In genomic region chr5:139354186-139354585, GRCh38 we compare ENCODE assay signal across 16 cellular contexts. TPM values are rescaled to one million over a fixed set of nuclear protein-coding genes. Genes with fewer than 3 reads are reported as not detected.
DNase-seq lines count a peak whose midpoint lies in the region; ATAC-seq and TF ChIP-seq lines count a peak whose summit lies in the region.
"Had no signal": no experiment of that assay in that cellular context is flagged by ENCODE, and none has a peak within 500 bp of the region (broad histone marks: within the 10 kb centered on the region; RNA-seq: fewer than 3 reads in every experiment).

No MANE protein-coding gene starts in this region.

- H4K20me1 ChIP-seq in BLaER1 treated with 17β-estradiol and CSF1 and Interleukin-3, amounts not matched to agents 10 nM and 100 nM: peaks cover 72 to 100% (median 88%) of the 10 kb centered on the region in 11 experiments
- H4K20me1 ChIP-seq in hepatocyte (ENCODE audit: insufficient read depth, poor library complexity, severe bottlenecking): peaks cover 99% of the 10 kb centered on the region

- intact Hi-C loops in activated CD8-positive, alpha-beta T cell treated with anti-CD3 and anti-CD28 coated beads for 36 hours (cut with micrococcal nuclease): no loop called here

- peaks cover 4% of the 10 kb centered on the region for H3K9me3 Mint-ChIP-seq in activated CD8-positive, alpha-beta T cell treated with anti-CD3 and anti-CD28 coated beads for 36 hours
- H3K9me3 Mint-ChIP-seq in activated CD8-positive, alpha-beta T cell treated with anti-CD3 and anti-CD28 coated beads, Interleukin-2, amount 10 ng/mL, durations not matched to agents 7 days and 5 days (ENCODE audit: insufficient read depth): no peaks in the 10 kb centered on the region
- no peaks in the 10 kb centered on the region for H3K9me3 Mint-ChIP-seq in WTC11
- H3K9me3 Mint-ChIP-seq in effector memory CD8-positive, alpha-beta T cell: no peaks in the 10 kb centered on the region

- H3K27ac ChIP-seq in BLaER1 treated with 17β-estradiol and CSF1 and Interleukin-3, amounts not matched to agents 10 nM and 100 nM: peak overlapping the region in 4 of 11 experiments; percentile 16 to 78 (median 76); a peak in 6 of 22 replicates
- no peak overlapping the region for H3K27ac ChIP-seq in hepatocyte
- H3K27ac ChIP-seq: C4-2B, HL-60 had no signal

- TF ChIP-seq CTCF in activated CD8-positive, alpha-beta T cell treated with anti-CD3 and anti-CD28 coated beads for 36 hours (IDR thresholded peaks at IDR 0.05): no peak
- TF ChIP-seq CTCF in WTC11 (IDR thresholded peaks at IDR 0.05) (no peak), hepatocyte (IDR thresholded peaks at IDR 0.05; ENCODE audit: poor library complexity) (no peak)

- no peak overlapping the region for H3K4me3 Mint-ChIP-seq in activated CD8-positive, alpha-beta T cell treated with anti-CD3 and anti-CD28 coated beads for 36 hours
- no peak overlapping the region for H3K4me3 Mint-ChIP-seq in activated CD8-positive, alpha-beta T cell treated with anti-CD3 and anti-CD28 coated beads, Interleukin-2, amount 10 ng/mL, durations not matched to agents 7 days and 5 days
- no peak overlapping the region for H3K4me3 Mint-ChIP-seq in WTC11
- H3K4me3 Mint-ChIP-seq in effector memory CD8-positive, alpha-beta T cell: no peak overlapping the region

- peaks cover 100% of the 10 kb centered on the region for H3K79me2 ChIP-seq in hepatocyte

- no peak for ATAC-seq in activated CD8-positive, alpha-beta T cell treated with anti-CD3 and anti-CD28 coated beads for 36 hours
- no peak for ATAC-seq in activated CD8-positive, alpha-beta T cell treated with anti-CD3 and anti-CD28 coated beads, Interleukin-2, amount 10 ng/mL, durations not matched to agents 7 days and 5 days
- no peak for ATAC-seq in WTC11
- ATAC-seq in effector memory CD8-positive, alpha-beta T cell (replicated peaks): no peak
- ATAC-seq: HCT116 had no signal

- H2AFZ ChIP-seq in hepatocyte: no peak overlapping the region

- no peaks in the 10 kb centered on the region for H3K9me2 ChIP-seq in hepatocyte (replicated peaks; ENCODE audit: insufficient read depth)

- H3K4me2 ChIP-seq in BLaER1 treated with 17β-estradiol and CSF1 and Interleukin-3, amounts not matched to agents 10 nM and 100 nM: peak overlapping the region in 6 of 11 experiments; percentile 0 to 80 (median 46); a peak in 5 of 22 replicates
- no peak overlapping the region for H3K4me2 ChIP-seq in hepatocyte

- peak overlapping the region; percentile 32 for H3K27ac Mint-ChIP-seq in activated CD8-positive, alpha-beta T cell treated with anti-CD3 and anti-CD28 coated beads for 36 hours
- H3K27ac Mint-ChIP-seq in activated CD8-positive, alpha-beta T cell treated with anti-CD3 and anti-CD28 coated beads, Interleukin-2, amount 10 ng/mL, durations not matched to agents 7 days and 5 days: no peak overlapping the region
- no peak overlapping the region for H3K27ac Mint-ChIP-seq in WTC11
- peak overlapping the region; percentile 3 to 5 for H3K27ac Mint-ChIP-seq in effector memory CD8-positive, alpha-beta T cell

- H3K4me3 ChIP-seq in BLaER1 treated with 17β-estradiol and CSF1 and Interleukin-3, amounts not matched to agents 10 nM and 100 nM: no peak overlapping the region
- H3K4me3 ChIP-seq in hepatocyte: no peak overlapping the region

- no peak for DNase-seq in activated CD8-positive, alpha-beta T cell treated with anti-CD3 and anti-CD28 coated beads for 36 hours
- DNase-seq in activated CD8-positive, alpha-beta T cell treated with anti-CD3 and anti-CD28 coated beads, Interleukin-2, amount 10 ng/mL, durations not matched to agents 7 days and 5 days: no peak
- no peak for DNase-seq in WTC11 (ENCODE audit: low spot score)
- DNase-seq in effector memory CD8-positive, alpha-beta T cell: no peak
- DNase-seq in activated gamma-delta T cell (lab: John Stamatoyannopoulos, UW): no peak
- DNase-seq in superior temporal gyrus (ENCODE audit: extremely low spot score): no peak
- no peak for DNase-seq in hepatocyte (ENCODE audit: low spot score)
- DNase-seq: ACHN; CD4-positive, alpha-beta memory T cell; DMS79 treated with DMSO at 0.1 percent for 48 hours; EL had no signal

- no peak overlapping the region for H3K9ac ChIP-seq in BLaER1 treated with 17β-estradiol and CSF1 and Interleukin-3, amounts not matched to agents 10 nM and 100 nM

- POLR2A ChIA-PET in activated CD8-positive, alpha-beta T cell treated with anti-CD3 and anti-CD28 coated beads for 36 hours (lab: Charles Lee): interaction anchor here (0.9 to 1.0 kb wide), 2 partner anchors 12 to 79 kb away, joined by 3 read pairs; no protein-coding TSS in a partner anchor
- POLR2A ChIA-PET in activated CD8-positive, alpha-beta T cell treated with anti-CD3 and anti-CD28 coated beads, Interleukin-2, amount 10 ng/mL, durations not matched to agents 7 days and 5 days (lab: Charles Lee): no interaction called here
- POLR2A ChIA-PET in WTC11 (lab: Charles Lee): interaction anchor here (1.5 kb wide), 1 partner anchor 12 kb away, joined by 5 read pairs; the partner anchor contains the start of gene PAIP2

- H3K4me1 Mint-ChIP-seq in activated CD8-positive, alpha-beta T cell treated with anti-CD3 and anti-CD28 coated beads for 36 hours (ENCODE audit: low read depth): peaks cover 32% of the 10 kb centered on the region
- peaks cover 5% of the 10 kb centered on the region for H3K4me1 Mint-ChIP-seq in activated CD8-positive, alpha-beta T cell treated with anti-CD3 and anti-CD28 coated beads, Interleukin-2, amount 10 ng/mL, durations not matched to agents 7 days and 5 days (ENCODE audit: low read depth)
- H3K4me1 Mint-ChIP-seq in WTC11: peaks cover 4% of the 10 kb centered on the region
- H3K4me1 Mint-ChIP-seq in effector memory CD8-positive, alpha-beta T cell (ENCODE audit: low read depth in 2 of 2): peaks cover 27 to 39% of the 10 kb centered on the region in 2 donors

- H3K4me1 ChIP-seq in BLaER1 treated with 17β-estradiol and CSF1 and Interleukin-3, amounts not matched to agents 10 nM and 100 nM: peaks cover 24 to 59% (median 50%) of the 10 kb centered on the region in 10 experiments
- H3K4me1 ChIP-seq in hepatocyte (ENCODE audit: insufficient read depth): no peaks in the 10 kb centered on the region

- no peaks in the 10 kb centered on the region for H3K27me3 ChIP-seq in BLaER1 treated with 17β-estradiol and CSF1 and Interleukin-3, amounts not matched to agents 10 nM and 100 nM
- no peaks in the 10 kb centered on the region for H3K27me3 ChIP-seq in hepatocyte

- H3K36me3 ChIP-seq in BLaER1 treated with 17β-estradiol and CSF1 and Interleukin-3, amounts not matched to agents 10 nM and 100 nM: peaks cover 54 to 81% (median 66%) of the 10 kb centered on the region in 11 experiments
- no peaks in the 10 kb centered on the region for H3K36me3 ChIP-seq in hepatocyte (replicated peaks; ENCODE audit: insufficient read depth, low read depth)

- H3K36me3 Mint-ChIP-seq in activated CD8-positive, alpha-beta T cell treated with anti-CD3 and anti-CD28 coated beads for 36 hours (ENCODE audit: low read depth): peaks cover 15% of the 10 kb centered on the region
- peaks cover 33% of the 10 kb centered on the region for H3K36me3 Mint-ChIP-seq in activated CD8-positive, alpha-beta T cell treated with anti-CD3 and anti-CD28 coated beads, Interleukin-2, amount 10 ng/mL, durations not matched to agents 7 days and 5 days (ENCODE audit: low read depth)
- H3K36me3 Mint-ChIP-seq in WTC11: peaks cover 18% of the 10 kb centered on the region
- H3K36me3 Mint-ChIP-seq in effector memory CD8-positive, alpha-beta T cell (ENCODE audit: insufficient read depth): peaks cover 50% of the 10 kb centered on the region

- peaks cover 0 to 23% (median 11%) of the 10 kb centered on the region in 11 experiments; a peak in 15 of 22 replicates for H3K9me3 ChIP-seq in BLaER1 treated with 17β-estradiol and CSF1 and Interleukin-3, amounts not matched to agents 10 nM and 100 nM (replicated peaks in 1 of 11)
- H3K9me3 ChIP-seq in hepatocyte (ENCODE audit: low read depth): peaks cover 4% of the 10 kb centered on the region

- 99% methylated on average over 3 of the region's 3 CpGs for WGBS in hepatocyte (ENCODE audit: low lambda C conversion rate, missing lambda C conversion rate)

- CTCF ChIA-PET in activated CD8-positive, alpha-beta T cell treated with anti-CD3 and anti-CD28 coated beads for 36 hours (lab: Charles Lee): interaction anchor here (0.9 kb wide), 2 partner anchors 9 to 1002 kb away, joined by 3 read pairs; partner anchors contain the start of gene KDM3B
- CTCF ChIA-PET in activated CD8-positive, alpha-beta T cell treated with anti-CD3 and anti-CD28 coated beads, Interleukin-2, amount 10 ng/mL, durations not matched to agents 7 days and 5 days (lab: Charles Lee): interaction anchor here (1.8 to 2.1 kb wide), 2 partner anchors 13 to 18 kb away, joined by 7 to 10 read pairs; partner anchors contain the start of gene PAIP2
- CTCF ChIA-PET in WTC11 (lab: Charles Lee): no interaction called here

- H3K27me3 Mint-ChIP-seq in activated CD8-positive, alpha-beta T cell treated with anti-CD3 and anti-CD28 coated beads for 36 hours: no peaks in the 10 kb centered on the region
- H3K27me3 Mint-ChIP-seq in activated CD8-positive, alpha-beta T cell treated with anti-CD3 and anti-CD28 coated beads, Interleukin-2, amount 10 ng/mL, durations not matched to agents 7 days and 5 days (ENCODE audit: low read depth): no peaks in the 10 kb centered on the region
- no peaks in the 10 kb centered on the region for H3K27me3 Mint-ChIP-seq in WTC11 (ENCODE audit: low read depth)
- no peaks in the 10 kb centered on the region for H3K27me3 Mint-ChIP-seq in effector memory CD8-positive, alpha-beta T cell
- H3K27me3 Mint-ChIP-seq: CD4-positive, alpha-beta memory T cell had no signal

RNA-seq across cellular contexts. Expression of gene PAIP2, which starts 12.5 kb away (rescaled TPM):
- 100 to 1,000 TPM; 110 to 113 TPM for total RNA-seq in activated CD8-positive, alpha-beta T cell treated with anti-CD3 and anti-CD28 coated beads for 36 hours
- total RNA-seq in activated CD8-positive, alpha-beta T cell treated with anti-CD3 and anti-CD28 coated beads, Interleukin-2, amount 10 ng/mL, durations not matched to agents 7 days and 5 days: 10 to 100 TPM; 90.7 to 93.5 TPM
- total RNA-seq in WTC11 (2021): 122 to 126 TPM (median 126 TPM) in 3 replicates
- total RNA-seq in hepatocyte: 62.1 and 65.3 TPM in 2 replicates
- 77.5 and 86.3 TPM in 2 replicates for polyA plus RNA-seq in hepatocyte

RNA-seq across cellular contexts. Expression of gene SLC23A1, which starts 28.9 kb away (rescaled TPM):
- under 1 TPM; 0.63 to 0.89 TPM for total RNA-seq in activated CD8-positive, alpha-beta T cell treated with anti-CD3 and anti-CD28 coated beads for 36 hours
- total RNA-seq in activated CD8-positive, alpha-beta T cell treated with anti-CD3 and anti-CD28 coated beads, Interleukin-2, amount 10 ng/mL, durations not matched to agents 7 days and 5 days: 1 to 10 TPM; 1.2 to 1.5 TPM
- total RNA-seq in WTC11 (2021) (not detected in 3 replicates), hepatocyte (13.4 and 19.6 TPM in 2 replicates)
- 3.0 and 3.3 TPM in 2 replicates for polyA plus RNA-seq in hepatocyte
- total RNA-seq: A172; CD4-positive, alpha-beta memory T cell had no signal
- polyA plus RNA-seq: CD4-positive, alpha-beta memory T cell had no signal

RNA-seq across cellular contexts. Expression of gene MZB1, which starts 35.5 kb away (rescaled TPM):
- total RNA-seq in activated CD8-positive, alpha-beta T cell treated with anti-CD3 and anti-CD28 coated beads for 36 hours: 10 to 100 TPM; 14.4 to 14.5 TPM
- 10 to 100 TPM; 19.0 to 19.9 TPM for total RNA-seq in activated CD8-positive, alpha-beta T cell treated with anti-CD3 and anti-CD28 coated beads, Interleukin-2, amount 10 ng/mL, durations not matched to agents 7 days and 5 days
- total RNA-seq in WTC11 (2021) (0.85 to 1.8 TPM (median 1.1 TPM) in 3 replicates), hepatocyte (not detected in 2 replicates)
- 0.30 TPM in 1 of 2 replicates, not detected in the other for polyA plus RNA-seq in hepatocyte
- total RNA-seq: A172 had no signal

RNA-seq across cellular contexts. Expression of gene PROB1, which starts 40.7 kb away (rescaled TPM):
- total RNA-seq in activated CD8-positive, alpha-beta T cell treated with anti-CD3 and anti-CD28 coated beads for 36 hours: 1 to 10 TPM; 3.9 to 4.1 TPM
- total RNA-seq in activated CD8-positive, alpha-beta T cell treated with anti-CD3 and anti-CD28 coated beads, Interleukin-2, amount 10 ng/mL, durations not matched to agents 7 days and 5 days: 1 to 10 TPM; 5.2 to 6.2 TPM
- total RNA-seq in WTC11 (2021) (2.5 to 3.3 TPM (median 3.2 TPM) in 3 replicates), hepatocyte (0.63 and 0.68 TPM in 2 replicates)
- polyA plus RNA-seq in hepatocyte: 0.10 TPM in 1 of 2 replicates, not detected in the other

RNA-seq across cellular contexts. Expression of gene SPATA24, which starts 49.7 kb away (rescaled TPM):
- total RNA-seq in activated CD8-positive, alpha-beta T cell treated with anti-CD3 and anti-CD28 coated beads for 36 hours: 1 to 10 TPM; 4.3 to 4.4 TPM
- 1 to 10 TPM; 3.8 to 4.0 TPM for total RNA-seq in activated CD8-positive, alpha-beta T cell treated with anti-CD3 and anti-CD28 coated beads, Interleukin-2, amount 10 ng/mL, durations not matched to agents 7 days and 5 days
- total RNA-seq in WTC11 (2021) (12.9 to 13.9 TPM (median 13.2 TPM) in 3 replicates), hepatocyte (2.6 and 6.3 TPM in 2 replicates)
- polyA plus RNA-seq in hepatocyte: 5.5 and 9.8 TPM in 2 replicates

Comparison
In these comparisons a context has a peak if more than half of its experiments do, and no peak if none do; other contexts are left out.
1. H3K27ac Mint-ChIP-seq: peak in activated CD8-positive, alpha-beta T cell treated with anti-CD3 and anti-CD28 coated beads for 36 hours (single experiment) and effector memory CD8-positive, alpha-beta T cell (2 of 2); none in activated CD8-positive, alpha-beta T cell treated with anti-CD3 and anti-CD28 coated beads, Interleukin-2, amount 10 ng/mL, durations not matched to agents 7 days and 5 days (single experiment) and WTC11 (single experiment).